1 cellular context compared by ENCODE assay signal in the genomic region with DNA sequence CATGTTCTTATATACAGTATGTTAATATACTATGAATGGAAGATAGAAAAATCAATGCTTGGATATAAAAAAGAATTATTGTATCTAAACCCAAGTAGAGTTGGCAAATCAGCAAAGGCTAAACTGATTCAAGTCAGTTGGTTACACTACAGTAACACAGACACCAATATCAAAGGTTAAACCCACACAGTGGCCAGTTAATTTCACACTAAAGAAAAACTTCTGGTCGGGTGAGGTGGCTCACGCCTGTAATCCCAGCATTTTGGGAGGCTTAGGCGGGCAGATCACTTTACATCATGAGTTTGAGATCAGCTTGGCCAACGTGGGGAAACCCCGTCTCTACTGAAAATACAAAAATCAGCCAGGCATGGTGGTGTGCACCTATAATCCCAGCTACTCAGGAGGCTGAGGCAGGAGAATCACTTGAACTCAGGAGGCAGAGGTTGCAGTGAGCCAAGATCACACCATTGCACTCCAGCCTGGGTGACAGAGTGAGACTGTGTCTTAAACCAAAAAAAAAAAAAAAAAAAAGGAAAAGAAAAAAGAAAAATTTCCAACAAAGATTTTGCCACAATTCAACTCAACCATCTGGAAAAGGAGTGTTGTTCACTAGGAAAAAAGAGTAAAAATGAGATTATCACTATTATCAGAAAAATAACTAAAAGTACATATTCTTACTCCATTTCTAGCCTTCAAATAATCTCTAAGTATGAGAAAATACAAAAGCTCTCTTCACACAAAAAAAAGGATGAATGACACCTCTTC.
TF ChIP-seq lines count a peak whose summit lies in the region.

No MANE protein-coding gene starts in this region.

TF ChIP-seq in GM23338, 12 proteins besides CTCF, POLR2A, EP300 and RAD21 (continued from another document):
- TF ChIP-seq, protein P1, sequence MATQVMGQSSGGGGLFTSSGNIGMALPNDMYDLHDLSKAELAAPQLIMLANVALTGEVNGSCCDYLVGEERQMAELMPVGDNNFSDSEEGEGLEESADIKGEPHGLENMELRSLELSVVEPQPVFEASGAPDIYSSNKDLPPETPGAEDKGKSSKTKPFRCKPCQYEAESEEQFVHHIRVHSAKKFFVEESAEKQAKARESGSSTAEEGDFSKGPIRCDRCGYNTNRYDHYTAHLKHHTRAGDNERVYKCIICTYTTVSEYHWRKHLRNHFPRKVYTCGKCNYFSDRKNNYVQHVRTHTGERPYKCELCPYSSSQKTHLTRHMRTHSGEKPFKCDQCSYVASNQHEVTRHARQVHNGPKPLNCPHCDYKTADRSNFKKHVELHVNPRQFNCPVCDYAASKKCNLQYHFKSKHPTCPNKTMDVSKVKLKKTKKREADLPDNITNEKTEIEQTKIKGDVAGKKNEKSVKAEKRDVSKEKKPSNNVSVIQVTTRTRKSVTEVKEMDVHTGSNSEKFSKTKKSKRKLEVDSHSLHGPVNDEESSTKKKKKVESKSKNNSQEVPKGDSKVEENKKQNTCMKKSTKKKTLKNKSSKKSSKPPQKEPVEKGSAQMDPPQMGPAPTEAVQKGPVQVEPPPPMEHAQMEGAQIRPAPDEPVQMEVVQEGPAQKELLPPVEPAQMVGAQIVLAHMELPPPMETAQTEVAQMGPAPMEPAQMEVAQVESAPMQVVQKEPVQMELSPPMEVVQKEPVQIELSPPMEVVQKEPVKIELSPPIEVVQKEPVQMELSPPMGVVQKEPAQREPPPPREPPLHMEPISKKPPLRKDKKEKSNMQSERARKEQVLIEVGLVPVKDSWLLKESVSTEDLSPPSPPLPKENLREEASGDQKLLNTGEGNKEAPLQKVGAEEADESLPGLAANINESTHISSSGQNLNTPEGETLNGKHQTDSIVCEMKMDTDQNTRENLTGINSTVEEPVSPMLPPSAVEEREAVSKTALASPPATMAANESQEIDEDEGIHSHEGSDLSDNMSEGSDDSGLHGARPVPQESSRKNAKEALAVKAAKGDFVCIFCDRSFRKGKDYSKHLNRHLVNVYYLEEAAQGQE (IDR thresholded peaks at IDR 0.05; ENCODE audit: unreplicated experiment), result no peak
- TF ChIP-seq EZH2 (IDR thresholded peaks at IDR 0.05; ENCODE audit: low read depth, unreplicated experiment) (no peak), POLR2AphosphoS5 (IDR thresholded peaks at IDR 0.05; ENCODE audit: low read depth) (no peak), STAT1 (IDR thresholded peaks at IDR 0.05; ENCODE audit: unreplicated experiment) (no peak), ZNF114 (CRISPR knock-in tag; IDR thresholded peaks at IDR 0.05) (no peak)
- TF ChIP-seq, protein P2, sequence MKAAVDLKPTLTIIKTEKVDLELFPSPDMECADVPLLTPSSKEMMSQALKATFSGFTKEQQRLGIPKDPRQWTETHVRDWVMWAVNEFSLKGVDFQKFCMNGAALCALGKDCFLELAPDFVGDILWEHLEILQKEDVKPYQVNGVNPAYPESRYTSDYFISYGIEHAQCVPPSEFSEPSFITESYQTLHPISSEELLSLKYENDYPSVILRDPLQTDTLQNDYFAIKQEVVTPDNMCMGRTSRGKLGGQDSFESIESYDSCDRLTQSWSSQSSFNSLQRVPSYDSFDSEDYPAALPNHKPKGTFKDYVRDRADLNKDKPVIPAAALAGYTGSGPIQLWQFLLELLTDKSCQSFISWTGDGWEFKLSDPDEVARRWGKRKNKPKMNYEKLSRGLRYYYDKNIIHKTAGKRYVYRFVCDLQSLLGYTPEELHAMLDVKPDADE (IDR thresholded peaks at IDR 0.05), result no peak
